ENCODE assay signal across 1 cellular context in the genomic region with DNA sequence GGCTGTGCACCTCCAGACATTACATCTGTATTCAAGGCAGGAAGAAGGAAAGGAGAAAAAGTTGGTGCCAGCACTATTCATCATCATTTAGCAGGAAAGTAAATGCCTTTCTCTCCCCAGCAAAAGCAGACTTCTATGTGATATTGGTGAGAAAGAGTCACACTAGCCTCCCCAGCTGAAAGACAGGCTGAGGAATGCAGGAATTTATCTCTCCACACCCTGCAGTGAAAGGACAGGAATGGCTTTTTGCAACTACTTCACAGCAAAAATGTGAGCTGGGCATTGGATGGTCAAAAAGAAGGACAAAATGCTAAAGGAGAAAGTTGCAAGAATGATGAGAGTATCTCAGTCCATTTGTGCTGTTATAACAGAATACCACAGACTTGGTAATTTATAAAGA.
TF ChIP-seq lines count a peak whose summit lies in the region.

No MANE protein-coding gene starts in this region.

TF ChIP-seq in GM23338, 12 proteins besides CTCF, POLR2A, EP300 and RAD21 (continued from another document):
- TF ChIP-seq, protein P1, sequence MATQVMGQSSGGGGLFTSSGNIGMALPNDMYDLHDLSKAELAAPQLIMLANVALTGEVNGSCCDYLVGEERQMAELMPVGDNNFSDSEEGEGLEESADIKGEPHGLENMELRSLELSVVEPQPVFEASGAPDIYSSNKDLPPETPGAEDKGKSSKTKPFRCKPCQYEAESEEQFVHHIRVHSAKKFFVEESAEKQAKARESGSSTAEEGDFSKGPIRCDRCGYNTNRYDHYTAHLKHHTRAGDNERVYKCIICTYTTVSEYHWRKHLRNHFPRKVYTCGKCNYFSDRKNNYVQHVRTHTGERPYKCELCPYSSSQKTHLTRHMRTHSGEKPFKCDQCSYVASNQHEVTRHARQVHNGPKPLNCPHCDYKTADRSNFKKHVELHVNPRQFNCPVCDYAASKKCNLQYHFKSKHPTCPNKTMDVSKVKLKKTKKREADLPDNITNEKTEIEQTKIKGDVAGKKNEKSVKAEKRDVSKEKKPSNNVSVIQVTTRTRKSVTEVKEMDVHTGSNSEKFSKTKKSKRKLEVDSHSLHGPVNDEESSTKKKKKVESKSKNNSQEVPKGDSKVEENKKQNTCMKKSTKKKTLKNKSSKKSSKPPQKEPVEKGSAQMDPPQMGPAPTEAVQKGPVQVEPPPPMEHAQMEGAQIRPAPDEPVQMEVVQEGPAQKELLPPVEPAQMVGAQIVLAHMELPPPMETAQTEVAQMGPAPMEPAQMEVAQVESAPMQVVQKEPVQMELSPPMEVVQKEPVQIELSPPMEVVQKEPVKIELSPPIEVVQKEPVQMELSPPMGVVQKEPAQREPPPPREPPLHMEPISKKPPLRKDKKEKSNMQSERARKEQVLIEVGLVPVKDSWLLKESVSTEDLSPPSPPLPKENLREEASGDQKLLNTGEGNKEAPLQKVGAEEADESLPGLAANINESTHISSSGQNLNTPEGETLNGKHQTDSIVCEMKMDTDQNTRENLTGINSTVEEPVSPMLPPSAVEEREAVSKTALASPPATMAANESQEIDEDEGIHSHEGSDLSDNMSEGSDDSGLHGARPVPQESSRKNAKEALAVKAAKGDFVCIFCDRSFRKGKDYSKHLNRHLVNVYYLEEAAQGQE (IDR thresholded peaks at IDR 0.05; ENCODE audit: unreplicated experiment): no peak
- TF ChIP-seq NANOG (IDR thresholded peaks at IDR 0.05; ENCODE audit: borderline replicate concordance) (no peak), JUNB (IDR thresholded peaks at IDR 0.05; ENCODE audit: unreplicated experiment) (no peak), ZNF114 (CRISPR knock-in tag; IDR thresholded peaks at IDR 0.05) (no peak), CREB1 (CRISPR knock-in tag; IDR thresholded peaks at IDR 0.05; ENCODE audit: low read depth) (no peak)
TF ChIP-seq in GM23338: peak in this region for 0.
